8 cellular contexts compared by ENCODE assay signal in the genomic region with DNA sequence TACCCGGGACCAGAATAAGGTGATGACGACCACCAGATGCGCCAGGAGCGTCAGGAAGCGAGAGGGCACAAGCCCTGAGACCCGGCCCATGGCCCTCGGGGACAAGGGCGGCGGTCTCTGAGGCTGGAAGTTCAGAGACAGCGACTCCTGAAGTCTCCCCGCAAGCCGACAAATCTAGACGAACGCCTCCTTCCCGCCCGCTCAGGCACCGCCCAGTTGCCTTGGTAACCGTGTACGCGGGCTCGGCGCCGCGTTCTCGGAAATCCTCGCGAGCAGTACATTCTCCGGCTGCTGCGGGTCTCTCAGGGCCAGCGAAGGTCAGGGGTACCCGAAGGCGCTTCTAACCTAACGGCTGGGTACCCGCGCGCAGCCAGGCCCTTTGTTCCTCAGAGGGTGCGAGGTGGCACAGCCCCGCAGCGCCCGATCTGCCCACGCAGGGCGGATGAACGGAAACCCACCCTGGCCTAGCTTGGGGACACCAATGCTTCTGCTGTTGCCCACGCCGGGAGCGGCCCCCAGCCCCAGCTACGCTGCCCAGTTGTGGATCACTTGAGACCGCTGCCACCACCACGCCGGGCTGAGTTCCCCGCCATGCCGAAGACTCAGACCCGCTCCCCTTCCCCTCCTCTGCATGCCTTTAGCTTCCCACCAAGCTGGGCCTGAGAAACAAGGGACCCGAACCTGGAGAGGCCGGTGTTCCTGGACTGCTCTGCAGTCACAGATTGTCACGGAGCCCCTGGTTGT. TPM values are rescaled to one million over a fixed set of nuclear protein-coding genes. Genes with fewer than 3 reads are reported as not detected.
DNase-seq lines count a peak whose midpoint lies in the region; ATAC-seq, FAIRE-seq and TF ChIP-seq lines count a peak whose summit lies in the region.

TSS of gene TMEM107 (minus strand) at position 184 of the 744 bp plus-strand sequence. CDS start at position 90, 94 bp downstream.

- no peaks in the 10 kb centered on the region for H3K36me3 ChIP-seq in keratinocyte (ENCODE audit: control insufficient read depth in 2 of 2, extremely low read depth in 1 of 2, insufficient read depth in 2 of 2, low read length in 2 of 2)

- H3K79me2 ChIP-seq in keratinocyte (ENCODE audit: control insufficient read depth, insufficient read depth, low read length): peaks cover 6% of the 10 kb centered on the region

- H3K4me1 ChIP-seq in keratinocyte (ENCODE audit: control insufficient read depth, extremely low read depth, insufficient read depth, low read length): peaks cover 20% of the 10 kb centered on the region

- peak within 1 kb of the TSS; percentile 94 for H3K4me2 ChIP-seq in keratinocyte (ENCODE audit: control insufficient read depth, extremely low read depth, insufficient read depth, low read depth, low read length)

- peak within 1 kb of the TSS; percentile 71 for H3K27ac ChIP-seq in keratinocyte (ENCODE audit: control insufficient read depth, insufficient read depth, low read length)

- dilution Hi-C loops in keratinocyte (cut with MboI; ENCODE audit: extremely low pct_ligation_motif_present, low sequenced_read_pairs): no loop called here

- FAIRE-seq in keratinocyte (lab: Jason Lieb, UNC): no peak

- H3K9me3 ChIP-seq in keratinocyte (ENCODE audit: control insufficient read depth, low read depth, low read length): no peaks in the 10 kb centered on the region

- peak; percentile 94 for DNase-seq in ELR (ENCODE audit: low read depth)
- peak; percentile 90 for DNase-seq in NCI-H2227 (lab: John Stamatoyannopoulos, UW; ENCODE audit: unreplicated experiment)
- DNase-seq in activated CD4-positive, CD25-positive, alpha-beta regulatory T cell treated with anti-CD3 and anti-CD28 coated beads, Interleukin-2, amount 50 U/mL, for 72 hours: peak; percentile 87
- peak; percentile 91 for DNase-seq in cerebellar cortex (ENCODE audit: low spot score)
- DNase-seq in keratinocyte (ENCODE audit: low read depth, low spot score): no peak
- peak; percentile 80 for DNase-seq in stimulated activated CD4-positive, alpha-beta T cell treated with anti-CD3 and anti-CD28 coated beads, Interleukin-12 subunit alpha, Interleukin-12 subunit beta, amount 100 ng/mL, for 4 hours
- DNase-seq in OCI-M2 (lab: John Stamatoyannopoulos, UW; ENCODE audit: unreplicated experiment): no peak

- H3K27me3 ChIP-seq in keratinocyte (ENCODE audit: control insufficient read depth, extremely low read depth, insufficient read depth, low read length): no peaks in the 10 kb centered on the region

- ATAC-seq in HG02678 (IDR thresholded peaks at IDR 0.05; ENCODE audit: unreplicated experiment): peak; percentile 41

- H3K4me3 ChIP-seq in keratinocyte (ENCODE audit: control insufficient read depth in 2 of 3, extremely low read depth in 1 of 3, insufficient read depth in 2 of 3, low read depth in 1 of 3, low read length in 3 of 3): peak within 1 kb of the TSS; percentile 58 to 80 (median 77)

- peak within 1 kb of the TSS; percentile 88 for H2AFZ ChIP-seq in keratinocyte (ENCODE audit: control insufficient read depth, low read length)

- H3K9me1 ChIP-seq in keratinocyte (ENCODE audit: control insufficient read depth, extremely low read depth, insufficient read depth, low read length): no peaks in the 10 kb centered on the region

- TF ChIP-seq CTCF in keratinocyte (optimal IDR thresholded peaks at IDR 0.05 in 1 of 3, IDR thresholded peaks at IDR 0.05 in 1 of 3, conservative IDR thresholded peaks at IDR 0.05 in 1 of 3; ENCODE audit: extremely low read depth in 1 of 3, insufficient read depth in 2 of 3, low read length in 3 of 3): no peak

- H4K20me1 ChIP-seq in keratinocyte (ENCODE audit: control insufficient read depth, extremely low read depth, insufficient read depth, low read length): no peaks in the 10 kb centered on the region

- peak within 1 kb of the TSS; percentile 85 for H3K9ac ChIP-seq in keratinocyte (ENCODE audit: control insufficient read depth, extremely low read depth, insufficient read depth, low read length)

RNA-seq across cellular contexts. Expression of gene TMEM107, which starts in this region (rescaled TPM):
- 16.2 to 21.8 TPM (median 19.0 TPM) in 3 replicates for polyA plus RNA-seq in keratinocyte
- 10.0 TPM for polyA plus RNA-seq in keratinocyte (2011; ENCODE audit: low read depth)
- 13.1 and 16.1 TPM in 2 replicates for polyA plus RNA-seq in keratinocyte (2011; cell fraction: cytosol; rRNA removed)
- polyA plus RNA-seq in keratinocyte (2011; cell fraction: nucleus; rRNA removed): 19.6 and 21.1 TPM in 2 replicates
- 13.7 and 19.3 TPM in 2 replicates for polyA plus RNA-seq in keratinocyte (2012; ENCODE audit: low replicate concordance)
- 20.1 to 94.3 TPM (median 45.7 TPM) in 3 replicates for polyA minus RNA-seq in keratinocyte
- 44.7 TPM for polyA minus RNA-seq in keratinocyte (2011; cell fraction: cytosol; rRNA and poly(A)+ RNA removed)
- polyA minus RNA-seq in keratinocyte (2011; cell fraction: nucleus; rRNA and poly(A)+ RNA removed): 48.4 and 76.6 TPM in 2 replicates

Comparison
In these comparisons a context has a peak if more than half of its experiments do, and no peak if none do; other contexts are left out.
1. DNase-seq: peak in ELR (single experiment), NCI-H2227 (single experiment), activated CD4-positive, CD25-positive, alpha-beta regulatory T cell treated with anti-CD3 and anti-CD28 coated beads, Interleukin-2, amount 50 U/mL, for 72 hours (single experiment), cerebellar cortex (single experiment) and stimulated activated CD4-positive, alpha-beta T cell treated with anti-CD3 and anti-CD28 coated beads, Interleukin-12 subunit alpha, Interleukin-12 subunit beta, amount 100 ng/mL, for 4 hours (single experiment); none in keratinocyte (single experiment) and OCI-M2 (single experiment).